ENCODE assay signal across 1 cellular context in the genomic region with DNA sequence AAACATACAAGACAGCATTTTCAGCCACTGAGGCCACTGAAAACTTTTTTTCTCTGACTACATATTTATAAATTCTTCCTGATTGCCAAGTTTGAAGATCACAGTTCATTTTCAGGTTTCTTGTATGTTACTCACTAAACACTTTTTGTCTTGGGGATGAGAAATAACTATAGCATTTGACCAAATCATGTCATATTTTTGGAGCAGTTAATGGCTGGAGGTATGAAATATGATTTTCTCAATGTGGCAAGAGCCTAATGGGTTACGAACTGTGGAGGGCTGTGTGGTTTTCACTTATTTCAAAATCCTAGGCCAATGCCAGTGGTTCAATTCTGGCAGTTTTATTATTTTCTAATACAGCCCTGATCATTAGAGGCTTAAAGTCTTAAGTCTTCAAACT.
TF ChIP-seq lines count a peak whose summit lies in the region.

No MANE protein-coding gene starts in this region.

TF ChIP-seq in SK-N-SH, 30 proteins besides CTCF, POLR2A, EP300 and RAD21 (continued from another document):
- TF ChIP-seq RXRA (IDR thresholded peaks at IDR 0.05; ENCODE audit: borderline replicate concordance, low read depth) (no peak), FOXM1 (IDR thresholded peaks at IDR 0.05; ENCODE audit: low read depth) (no peak), MXI1 (IDR thresholded peaks at IDR 0.05; ENCODE audit: low read depth, low read length) (no peak), EZH2phosphoT487 (IDR thresholded peaks at IDR 0.05; ENCODE audit: borderline replicate concordance, low read depth) (no peak), RFX5 (IDR thresholded peaks at IDR 0.05; ENCODE audit: low read length) (no peak), MEF2A (IDR thresholded peaks at IDR 0.05; ENCODE audit: borderline replicate concordance, low read depth) (no peak), JUND (IDR thresholded peaks at IDR 0.05) (no peak), CHD2 (IDR thresholded peaks at IDR 0.05; ENCODE audit: low read length, partially characterized antibody) (no peak), MAX (IDR thresholded peaks at IDR 0.05; ENCODE audit: low read depth) (no peak), SMC3 (IDR thresholded peaks at IDR 0.05; ENCODE audit: low read depth, low read length) (no peak), TCF12 (IDR thresholded peaks at IDR 0.05) (no peak), IRF3 (IDR thresholded peaks at IDR 0.05; ENCODE audit: low read depth, low read length) (no peak), TEAD4 (IDR thresholded peaks at IDR 0.05; ENCODE audit: borderline replicate concordance, insufficient read depth) (no peak), RCOR1 (IDR thresholded peaks at IDR 0.05; ENCODE audit: low read length) (no peak)
- TF ChIP-seq, protein P1, sequence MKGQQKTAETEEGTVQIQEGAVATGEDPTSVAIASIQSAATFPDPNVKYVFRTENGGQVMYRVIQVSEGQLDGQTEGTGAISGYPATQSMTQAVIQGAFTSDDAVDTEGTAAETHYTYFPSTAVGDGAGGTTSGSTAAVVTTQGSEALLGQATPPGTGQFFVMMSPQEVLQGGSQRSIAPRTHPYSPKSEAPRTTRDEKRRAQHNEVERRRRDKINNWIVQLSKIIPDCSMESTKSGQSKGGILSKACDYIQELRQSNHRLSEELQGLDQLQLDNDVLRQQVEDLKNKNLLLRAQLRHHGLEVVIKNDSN (IDR thresholded peaks at IDR 0.05; ENCODE audit: borderline replicate concordance, low read depth) = no peak
- TF ChIP-seq, protein P2, sequence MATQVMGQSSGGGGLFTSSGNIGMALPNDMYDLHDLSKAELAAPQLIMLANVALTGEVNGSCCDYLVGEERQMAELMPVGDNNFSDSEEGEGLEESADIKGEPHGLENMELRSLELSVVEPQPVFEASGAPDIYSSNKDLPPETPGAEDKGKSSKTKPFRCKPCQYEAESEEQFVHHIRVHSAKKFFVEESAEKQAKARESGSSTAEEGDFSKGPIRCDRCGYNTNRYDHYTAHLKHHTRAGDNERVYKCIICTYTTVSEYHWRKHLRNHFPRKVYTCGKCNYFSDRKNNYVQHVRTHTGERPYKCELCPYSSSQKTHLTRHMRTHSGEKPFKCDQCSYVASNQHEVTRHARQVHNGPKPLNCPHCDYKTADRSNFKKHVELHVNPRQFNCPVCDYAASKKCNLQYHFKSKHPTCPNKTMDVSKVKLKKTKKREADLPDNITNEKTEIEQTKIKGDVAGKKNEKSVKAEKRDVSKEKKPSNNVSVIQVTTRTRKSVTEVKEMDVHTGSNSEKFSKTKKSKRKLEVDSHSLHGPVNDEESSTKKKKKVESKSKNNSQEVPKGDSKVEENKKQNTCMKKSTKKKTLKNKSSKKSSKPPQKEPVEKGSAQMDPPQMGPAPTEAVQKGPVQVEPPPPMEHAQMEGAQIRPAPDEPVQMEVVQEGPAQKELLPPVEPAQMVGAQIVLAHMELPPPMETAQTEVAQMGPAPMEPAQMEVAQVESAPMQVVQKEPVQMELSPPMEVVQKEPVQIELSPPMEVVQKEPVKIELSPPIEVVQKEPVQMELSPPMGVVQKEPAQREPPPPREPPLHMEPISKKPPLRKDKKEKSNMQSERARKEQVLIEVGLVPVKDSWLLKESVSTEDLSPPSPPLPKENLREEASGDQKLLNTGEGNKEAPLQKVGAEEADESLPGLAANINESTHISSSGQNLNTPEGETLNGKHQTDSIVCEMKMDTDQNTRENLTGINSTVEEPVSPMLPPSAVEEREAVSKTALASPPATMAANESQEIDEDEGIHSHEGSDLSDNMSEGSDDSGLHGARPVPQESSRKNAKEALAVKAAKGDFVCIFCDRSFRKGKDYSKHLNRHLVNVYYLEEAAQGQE (IDR thresholded peaks at IDR 0.05; ENCODE audit: low read depth, low read length) = no peak
- TF ChIP-seq, protein P3, sequence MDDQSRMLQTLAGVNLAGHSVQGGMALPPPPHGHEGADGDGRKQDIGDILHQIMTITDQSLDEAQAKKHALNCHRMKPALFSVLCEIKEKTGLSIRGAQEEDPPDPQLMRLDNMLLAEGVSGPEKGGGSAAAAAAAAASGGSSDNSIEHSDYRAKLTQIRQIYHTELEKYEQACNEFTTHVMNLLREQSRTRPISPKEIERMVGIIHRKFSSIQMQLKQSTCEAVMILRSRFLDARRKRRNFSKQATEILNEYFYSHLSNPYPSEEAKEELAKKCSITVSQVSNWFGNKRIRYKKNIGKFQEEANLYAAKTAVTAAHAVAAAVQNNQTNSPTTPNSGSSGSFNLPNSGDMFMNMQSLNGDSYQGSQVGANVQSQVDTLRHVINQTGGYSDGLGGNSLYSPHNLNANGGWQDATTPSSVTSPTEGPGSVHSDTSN (IDR thresholded peaks at IDR 0.05) = no peak
